Comparison of ENCODE assay signal across 8 cellular contexts in the genomic region with DNA sequence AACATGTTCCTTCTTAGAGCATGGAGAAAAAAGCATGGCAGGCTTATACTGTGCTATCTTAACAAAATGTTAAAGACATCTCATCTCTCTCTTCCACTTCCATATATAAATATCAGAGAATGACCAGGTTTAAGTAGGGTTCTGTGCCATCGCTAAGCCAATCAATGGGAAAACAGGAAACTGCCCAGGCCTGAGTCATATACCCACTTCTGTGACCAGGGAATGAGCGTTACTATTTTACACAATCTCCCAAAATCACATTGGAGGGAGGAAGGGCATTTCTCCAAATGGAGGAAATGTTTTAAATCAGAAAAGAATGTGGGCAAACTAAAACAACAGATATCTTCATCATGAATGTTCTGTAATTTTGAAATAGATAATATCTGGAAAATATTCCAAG. TPM values are rescaled to one million over a fixed set of nuclear protein-coding genes. Genes with fewer than 3 reads are reported as not detected.
DNase-seq lines count a peak whose midpoint lies in the region; TF ChIP-seq lines count a peak whose summit lies in the region.
"Not testable (repeated sequence)": the region's sequence is repeated elsewhere in the genome, so short reads cannot be mapped to it uniquely, and the experiment has no call there.

No MANE protein-coding gene starts in this region.

- H3K9ac ChIP-seq in mammary epithelial cell (ENCODE audit: insufficient read depth, low read length) = not testable (repeated sequence)

- not testable (repeated sequence) for H3K36me3 ChIP-seq in mammary epithelial cell (ENCODE audit: insufficient read depth, low read length)

- H3K27me3 ChIP-seq in mammary epithelial cell (ENCODE audit: insufficient read depth, low read length) = not testable (repeated sequence)

- H3K4me2 ChIP-seq in mammary epithelial cell (ENCODE audit: insufficient read depth, low read depth, low read length) = peak overlapping the region; percentile 48

- H3K27ac ChIP-seq in mammary epithelial cell (ENCODE audit: insufficient read depth, low read depth, low read length) = peak overlapping the region; percentile 38

- TF ChIP-seq CTCF in AG09309 (IDR thresholded peaks at IDR 0.05; ENCODE audit: control insufficient read depth, insufficient read depth, low read depth, low read length, missing control alignments); mammary epithelial cell (conservative IDR thresholded peaks at IDR 0.05 in 1 of 2, IDR thresholded peaks at IDR 0.05 in 1 of 2; ENCODE audit: extremely low read depth in 1 of 2, insufficient read depth in 1 of 2, low read depth in 1 of 2, low read length in 2 of 2): not testable (repeated sequence)

- in situ Hi-C loops in mammary epithelial cell (cut with MboI; ENCODE audit: low sequenced_read_pairs in 2 of 2) = loop anchor here (10.0 to 25.0 kb wide), 3 partner anchors 105 to 257 kb away; a partner anchor contains a TSS

- H3K4me3 ChIP-seq in AG09309 (ENCODE audit: control insufficient read depth, low read depth, low read length); mammary epithelial cell (replicated peaks in 1 of 3; ENCODE audit: insufficient read depth in 1 of 3, low read depth in 2 of 3, low read length in 3 of 3): not testable (repeated sequence)

- 13% methylated on average over 2 of the region's 2 CpGs for WGBS in mammary epithelial cell (ENCODE audit: low coverage, missing lambda C conversion rate)

- not testable (repeated sequence) for BruUV-seq in mammary epithelial cell (replicated peaks; lab: Mats Ljungman, UMichigan)

- dilution Hi-C loops in mammary epithelial cell (cut with HindIII; ENCODE audit: low sequenced_read_pairs) = not testable (repeated sequence)

- CTCF ChIA-PET in mammary epithelial cell (lab: Charles Lee; ENCODE audit: low non-redundant PET) = not testable (repeated sequence)

- H2AFZ ChIP-seq in mammary epithelial cell (ENCODE audit: low read depth, low read length) = peak overlapping the region; percentile 2

- H3K4me1 ChIP-seq in mammary epithelial cell (ENCODE audit: insufficient read depth, low read length) = peaks cover 18% of the 10 kb centered on the region

- peak; percentile 32 for DNase-seq in AG09309 (ENCODE audit: low read depth)
- DNase-seq in GM03348 (ENCODE audit: low spot score) = peak; percentile 58
- DNase-seq in HT1080 (ENCODE audit: low read depth) = peak; percentile 72
- peak; percentile 78 for DNase-seq in RKO (ENCODE audit: low spot score)
- DNase-seq in mammary epithelial cell = peak; percentile 40
- peak; percentile 89 for DNase-seq in fibroblast of gingiva (ENCODE audit: low read depth)
- peak; percentile 43 for DNase-seq in kidney tubule cell (ENCODE audit: low spot score)
- peak; percentile 66 for DNase-seq in stromal cell of bone marrow (ENCODE audit: low read depth)

- intact Hi-C loops in mammary epithelial cell (cut with micrococcal nuclease) = not testable (repeated sequence)

- H3K9me3 ChIP-seq in mammary epithelial cell (replicated peaks; ENCODE audit: insufficient read depth, low read length) = not testable (repeated sequence)

- H4K20me1 ChIP-seq in mammary epithelial cell (ENCODE audit: insufficient read depth, low read length) = not testable (repeated sequence)

- H3K79me2 ChIP-seq in mammary epithelial cell (ENCODE audit: insufficient read depth, low read length) = peaks cover 22% of the 10 kb centered on the region

RNA-seq across cellular contexts. Expression of a gene that starts 3.1 kb away (rescaled TPM):
- total RNA-seq in HT1080 (2014; rRNA removed; shearing (Covaris generic)) = 34.7 and 50.3 TPM in 2 replicates
- polyA plus RNA-seq in HT1080 (2015; cell fraction: cytosol; rRNA removed) = 19.9 and 31.5 TPM in 2 replicates
- polyA plus RNA-seq in HT1080 (2015; cell fraction: nucleus; rRNA removed) = 25.1 and 30.4 TPM in 2 replicates
- total RNA-seq in mammary epithelial cell = 10 to 100 TPM in 1 of 2 donors, 1 to 10 TPM in 1; 5.0 to 15.3 TPM
- 22.8 TPM for polyA plus RNA-seq in mammary epithelial cell
- 2.9 TPM for polyA minus RNA-seq in mammary epithelial cell

RNA-seq across cellular contexts. Expression of a gene that starts 54.2 kb away (rescaled TPM):
- 6.7 and 8.6 TPM in 2 replicates for total RNA-seq in HT1080 (2014; rRNA removed; shearing (Covaris generic))
- polyA plus RNA-seq in HT1080 (2015; cell fraction: cytosol; rRNA removed) = 8.0 and 9.0 TPM in 2 replicates
- 21.0 and 23.8 TPM in 2 replicates for polyA plus RNA-seq in HT1080 (2015; cell fraction: nucleus; rRNA removed)
- total RNA-seq in mammary epithelial cell = 10 to 100 TPM in 1 of 2 donors, 1 to 10 TPM in 1; 9.2 to 10.9 TPM
- 4.9 TPM for polyA plus RNA-seq in mammary epithelial cell
- 12.1 TPM for polyA minus RNA-seq in mammary epithelial cell

Comparison
In these comparisons a context has a peak if more than half of its experiments do, and no peak if none do; other contexts are left out.
1. DNase-seq: peak in every context shown above with its lines; median percentile 89 in fibroblast of gingiva; 78 in RKO; 72 in HT1080; 66 in stromal cell of bone marrow; 58 in GM03348; 43 in kidney tubule cell; 40 in mammary epithelial cell; 32 in AG09309.